ENCODE assay signal across 23 cellular contexts in the genomic region with DNA sequence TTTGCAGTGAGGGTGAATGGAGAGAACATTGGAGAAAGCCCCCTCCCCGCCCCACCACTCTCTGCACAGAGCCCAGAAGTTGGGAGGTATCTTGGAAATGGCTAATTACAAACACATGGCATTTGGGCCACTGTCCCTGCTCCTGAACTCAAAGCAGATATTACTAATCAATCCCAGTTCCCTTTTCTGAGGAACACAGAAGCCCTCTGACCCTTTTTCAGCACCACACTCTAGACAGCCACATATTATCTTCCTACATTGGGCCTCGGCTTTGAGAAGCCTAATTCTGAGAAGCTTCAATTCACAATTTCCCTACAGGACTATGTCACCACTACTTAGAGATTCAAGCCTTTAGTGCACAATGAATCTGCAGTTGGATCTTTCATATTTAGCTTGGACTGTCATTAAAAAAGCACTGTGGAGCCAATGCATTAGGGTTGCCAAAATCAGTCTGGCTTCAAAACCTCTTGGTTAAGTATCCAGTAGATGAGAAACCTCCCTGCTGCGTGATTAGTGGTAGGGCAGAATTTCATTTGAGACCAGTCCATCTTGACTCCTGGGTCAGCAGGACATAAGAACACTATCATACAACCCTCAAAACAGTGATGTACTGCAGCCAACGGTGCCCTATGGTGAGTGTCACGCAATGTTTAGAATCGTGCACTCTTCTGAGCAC. TPM values are rescaled to one million over a fixed set of nuclear protein-coding genes. Genes with fewer than 3 reads are reported as not detected.
DNase-seq lines count a peak whose midpoint lies in the region; ATAC-seq and TF ChIP-seq lines count a peak whose summit lies in the region.
"Had no signal": no experiment of that assay in that cellular context is flagged by ENCODE, and none has a peak within 500 bp of the region (broad histone marks: within the 10 kb centered on the region; RNA-seq: fewer than 3 reads in every experiment).

No MANE protein-coding gene starts in this region.

- no peaks in the 10 kb centered on the region for H3K9me2 ChIP-seq in SK-N-SH

- TF ChIP-seq RAD21 in SK-N-SH (IDR thresholded peaks at IDR 0.05; ENCODE audit: low read length) = no peak; the same call in 1 of the 2 replicates

- H3K27me3 Mint-ChIP-seq in progenitor cell of endocrine pancreas (peaks cover 18% of the 10 kb centered on the region), MCF 10A (ENCODE audit: insufficient read depth, unreplicated experiment) (no peaks in the 10 kb centered on the region)

- TF ChIP-seq CTCF in heart left ventricle (IDR thresholded peaks at IDR 0.05) (no peak), SK-N-SH (IDR thresholded peaks at IDR 0.05) (no peak), gastroesophageal sphincter (IDR thresholded peaks at IDR 0.05) (no peak), progenitor cell of endocrine pancreas (IDR thresholded peaks at IDR 0.05; ENCODE audit: unreplicated experiment) (no peak), MCF 10A (IDR thresholded peaks at IDR 0.05; ENCODE audit: unreplicated experiment) (no peak)

- peaks cover 13% of the 10 kb centered on the region for H3F3A ChIP-seq in SK-N-SH (replicated peaks; ENCODE audit: insufficient read depth)

- no peak overlapping the region for H3K4me2 ChIP-seq in SK-N-SH

- TF ChIP-seq EP300 in SK-N-SH (IDR thresholded peaks at IDR 0.05; ENCODE audit: borderline replicate concordance in 1 of 2, low read depth in 1 of 2, low read length in 1 of 2) (0 out of 4 replicates have a peak, but pooled peaks of 1 of the 2 experiments have one; percentile 33), gastroesophageal sphincter (IDR thresholded peaks at IDR 0.05) (no peak)

- H3K4me3 Mint-ChIP-seq in progenitor cell of endocrine pancreas (ENCODE audit: low read depth) = no peak overlapping the region
- no peak overlapping the region for H3K4me3 Mint-ChIP-seq in MCF 10A (ENCODE audit: unreplicated experiment)
- H3K4me3 Mint-ChIP-seq: activated CD4-positive, alpha-beta T cell treated with anti-CD3 and anti-CD28 coated beads, Interleukin-2, amount 10 ng/mL, durations not matched to agents 7 days and 5 days; activated naive CD8-positive, alpha-beta T cell treated with anti-CD3 and anti-CD28 coated beads, Interleukin-2, amount 10 ng/mL, durations not matched to agents 7 days and 5 days; dendritic cell treated with granulocyte-macrophage colony-stimulating factor and Interleukin-4, amounts not matched to agents 40 ng/mL and 50 ng/mL, for 4 days had no signal

- POLR2A ChIA-PET in SK-N-SH (lab: Yijun Ruan, JAX) = interaction anchor here (1.7 kb wide), 1 partner anchor 10 kb away, joined by 12 read pairs; no protein-coding TSS in a partner anchor
- POLR2A ChIA-PET in MCF 10A (lab: Yijun Ruan, JAX) = no interaction called here

- H3K27ac Mint-ChIP-seq in progenitor cell of endocrine pancreas (no peak overlapping the region), MCF 10A (ENCODE audit: low read depth, unreplicated experiment) (no peak overlapping the region)
- H3K27ac Mint-ChIP-seq: activated CD4-positive, alpha-beta T cell treated with anti-CD3 and anti-CD28 coated beads, Interleukin-2, amount 10 ng/mL, durations not matched to agents 7 days and 5 days; activated naive CD8-positive, alpha-beta T cell treated with anti-CD3 and anti-CD28 coated beads, Interleukin-2, amount 10 ng/mL, durations not matched to agents 7 days and 5 days; activated T-helper 2 cell treated with anti-CD3 and anti-CD28 coated beads, Interferon-gamma antibody, Interleukin-2, Interleukin-4, amounts not matched to agents 10 μg/mL and 5 μg/mL and 100 μg/mL, durations not matched to agents 14 hours and 24 hours and 36 hours; dendritic cell treated with granulocyte-macrophage colony-stimulating factor and Interleukin-4, amounts not matched to agents 40 ng/mL and 50 ng/mL, for 4 days had no signal

- peaks cover 0 to 72% (median 17%) of the 10 kb centered on the region in 9 donors for H3K36me3 ChIP-seq in heart left ventricle
- no peaks in the 10 kb centered on the region for H3K36me3 ChIP-seq in SK-N-SH (replicated peaks in 1 of 2; ENCODE audit: control insufficient read depth in 1 of 2, insufficient read depth in 2 of 2, low read length in 1 of 2)
- H3K36me3 ChIP-seq in gastroesophageal sphincter = peaks cover 0 to 8% of the 10 kb centered on the region in 2 donors
- H3K36me3 ChIP-seq: brain microvascular endothelial cell, vagina had no signal

- H3K79me2 ChIP-seq in SK-N-SH (ENCODE audit: insufficient read depth) = no peaks in the 10 kb centered on the region

- H3K9me3 Mint-ChIP-seq in progenitor cell of endocrine pancreas (ENCODE audit: low read depth) (no peaks in the 10 kb centered on the region), MCF 10A (ENCODE audit: unreplicated experiment) (no peaks in the 10 kb centered on the region)
- H3K9me3 Mint-ChIP-seq: dendritic cell treated with granulocyte-macrophage colony-stimulating factor and Interleukin-4, amounts not matched to agents 40 ng/mL and 50 ng/mL, for 4 days had no signal

- no peaks in the 10 kb centered on the region for H3K9me3 ChIP-seq in heart left ventricle
- no peaks in the 10 kb centered on the region for H3K9me3 ChIP-seq in SK-N-SH
- no peaks in the 10 kb centered on the region for H3K9me3 ChIP-seq in gastroesophageal sphincter
- H3K9me3 ChIP-seq: vagina had no signal

- H3K4me1 ChIP-seq in heart left ventricle (peaks cover 0 to 69% (median 38%) of the 10 kb centered on the region in 12 donors), SK-N-SH (ENCODE audit: control insufficient read depth in 1 of 2, insufficient read depth in 2 of 2, low read depth in 1 of 2, low read length in 1 of 2) (peaks cover 32 to 34% of the 10 kb centered on the region in 2 experiments), gastroesophageal sphincter (peaks cover 3 to 64% (median 38%) of the 10 kb centered on the region in 3 donors)

- no peaks in the 10 kb centered on the region for H3K4me1 Mint-ChIP-seq in progenitor cell of endocrine pancreas (ENCODE audit: low read depth)
- H3K4me1 Mint-ChIP-seq in MCF 10A (ENCODE audit: insufficient read depth, unreplicated experiment) = peaks cover 34% of the 10 kb centered on the region

- 82 to 90% (median 87%) methylated on average over 6 of the region's 6 CpGs for WGBS in heart left ventricle, 4 donors
- 81% methylated on average over 6 of the region's 6 CpGs for WGBS in SK-N-SH (ENCODE audit: low lambda C conversion rate)
- 50 to 58% methylated on average over 2 to 4 of the region's 6 CpGs for whole genome bisulfite sequencing in gastroesophageal sphincter (ENCODE audit: low coverage in 1 of 2), 2 donors

- no TSS peak for BruUV-seq in MCF 10A (replicated peaks; lab: Mats Ljungman, UMichigan)

- TF ChIP-seq POLR2A in heart left ventricle (IDR thresholded peaks at IDR 0.05) (no peak), gastroesophageal sphincter (IDR thresholded peaks at IDR 0.05) (no peak)

- H3K9ac ChIP-seq in SK-N-SH = no peak overlapping the region
- H3K9ac ChIP-seq: GM23248 had no signal

- CTCF ChIA-PET in SK-N-SH (lab: Yijun Ruan, JAX) (interaction anchor here (0.8 to 1.7 kb wide), 5 partner anchors 10 to 165 kb away, joined by 3 to 9 read pairs (median 6); partner anchors contain the start of gene MGLL), MCF 10A (lab: Yijun Ruan, JAX) (no interaction called here)

- H2AFZ ChIP-seq in SK-N-SH (ENCODE audit: low read depth) = no peak overlapping the region
- H2AFZ ChIP-seq: GM23248 had no signal

- no peak overlapping the region for H3K4me3 ChIP-seq in heart left ventricle
- no peak overlapping the region for H3K4me3 ChIP-seq in SK-N-SH (ENCODE audit: low read depth in 2 of 2, low read length in 1 of 2)
- H3K4me3 ChIP-seq in gastroesophageal sphincter = no peak overlapping the region
- H3K4me3 ChIP-seq: GM23248, lung, vagina had no signal

- intact Hi-C loops in cardiac septum (cut with DNase I) = no loop called here
- intact Hi-C loops in heart left ventricle (cut with DNase I) = no loop called here
- intact Hi-C loops in MCF 10A (cut with micrococcal nuclease) = no loop called here

- no peaks in the 10 kb centered on the region for H4K20me1 ChIP-seq in SK-N-SH (ENCODE audit: insufficient read depth)

- H3K27me3 ChIP-seq in heart left ventricle (no peaks in the 10 kb centered on the region), SK-N-SH (ENCODE audit: insufficient read depth) (no peaks in the 10 kb centered on the region), gastroesophageal sphincter (no peaks in the 10 kb centered on the region)
- H3K27me3 ChIP-seq: brain microvascular endothelial cell, vagina had no signal

- ATAC-seq in heart left ventricle (no peak), gastroesophageal sphincter (no peak)

- H3K36me3 Mint-ChIP-seq in progenitor cell of endocrine pancreas (ENCODE audit: insufficient read depth) = no peaks in the 10 kb centered on the region
- no peaks in the 10 kb centered on the region for H3K36me3 Mint-ChIP-seq in MCF 10A (ENCODE audit: insufficient read depth, unreplicated experiment)

- DNase-seq in cardiac septum (ENCODE audit: low spot score) = peak; percentile 10
- DNase-seq in heart left ventricle = no peak
- DNase-seq in SK-N-SH = peak; percentile 66
- DNase-seq in dedifferentiated amniotic fluid mesenchymal stem cell (ENCODE audit: extremely low spot score) = no peak
- no peak for DNase-seq in D341Med (ENCODE audit: low spot score)
- DNase-seq in progenitor cell of endocrine pancreas (ENCODE audit: low spot score, unreplicated experiment) = no peak
- DNase-seq in MCF 10A (ENCODE audit: unreplicated experiment) = no peak
- DNase-seq: ACHN; activated CD4-positive, alpha-beta T cell treated with anti-CD3 and anti-CD28 coated beads, Interleukin-2, amount 10 ng/mL, durations not matched to agents 7 days and 5 days; activated naive CD8-positive, alpha-beta T cell treated with anti-CD3 and anti-CD28 coated beads, Interleukin-2, amount 10 ng/mL, durations not matched to agents 7 days and 5 days; brain microvascular endothelial cell; foreskin fibroblast; GDM1; GM23248; hippocampal formation; stimulated activated CD4-positive, alpha-beta T cell treated with anti-CD3 and anti-CD28 coated beads, Interleukin-12 subunit alpha, Interleukin-12 subunit beta, amount 100 ng/mL, for 4 hours; substantia nigra had no signal

- H3K27ac ChIP-seq in heart left ventricle (no peak overlapping the region), SK-N-SH (ENCODE audit: low read depth in 2 of 2, low read length in 1 of 2) (peak overlapping the region in 1 of 2 experiments; percentile 94; a peak in 2 of 4 replicates), gastroesophageal sphincter (peak overlapping the region in 3 of 4 donors; percentile 50 to 60 (median 56))
- H3K27ac ChIP-seq: brain microvascular endothelial cell, C4-2B, GM23248, vagina had no signal

RNA-seq across cellular contexts. Expression of gene MGLL, which starts 26.1 kb away (rescaled TPM):
- total RNA-seq in cardiac septum (45.7 TPM), heart left ventricle (100 to 1,000 TPM in 1 of 9 donors, 10 to 100 TPM in 8; 41.8 to 119 (median 78.9) TPM), gastroesophageal sphincter (100 to 1,000 TPM in 1 of 4 donors, 10 to 100 TPM in 3; 39.2 to 171 (median 55.8) TPM), progenitor cell of endocrine pancreas (0.43 and 0.62 TPM in 2 replicates), MCF 10A (2022) (12.6 and 25.3 TPM in 2 replicates)
- polyA plus RNA-seq in heart left ventricle (10 to 100 TPM; 38.5 to 90.7 TPM), SK-N-SH (2012; rRNA removed) (2.0 and 2.2 TPM in 2 replicates)
- 1.7 and 2.7 TPM in 2 replicates for polyA plus RNA-seq in SK-N-SH (2012; cell fraction: cytosol; rRNA removed)
- 2.2 and 3.7 TPM in 2 replicates for polyA plus RNA-seq in SK-N-SH (2012; cell fraction: nucleus; rRNA removed)

Comparison
In these comparisons a context has a peak if more than half of its experiments do, and no peak if none do; other contexts are left out.
1. DNase-seq: peak in cardiac septum (single experiment) and SK-N-SH (single experiment); none in heart left ventricle (0 of 5), dedifferentiated amniotic fluid mesenchymal stem cell (single experiment), D341Med (single experiment), progenitor cell of endocrine pancreas (single experiment) and MCF 10A (single experiment).
2. H3K27ac ChIP-seq: peak in gastroesophageal sphincter (3 of 4); none in heart left ventricle (0 of 12).